1 cellular context compared by ENCODE assay signal in genomic region chr18:21450913-21451312, GRCh38.
TF ChIP-seq lines count a peak whose summit lies in the region.

No MANE protein-coding gene starts in this region.

TF ChIP-seq in WTC11, 78 proteins besides CTCF, POLR2A, EP300 and RAD21 (continued from another document):
- no peak for TF ChIP-seq AFF4 (CRISPR knock-in tag; IDR thresholded peaks at IDR 0.05; ENCODE audit: borderline replicate concordance)
- TF ChIP-seq ZNF425 (CRISPR knock-in tag; conservative IDR thresholded peaks at IDR 0.05): no peak
- TF ChIP-seq ATF2 (CRISPR knock-in tag; IDR thresholded peaks at IDR 0.05; ENCODE audit: borderline replicate concordance, low read depth): no peak
- TF ChIP-seq ZNF317 (CRISPR knock-in tag; IDR thresholded peaks at IDR 0.05; ENCODE audit: borderline replicate concordance, low read depth): no peak
- TF ChIP-seq ZNF396 (CRISPR knock-in tag; IDR thresholded peaks at IDR 0.05; ENCODE audit: borderline replicate concordance): no peak
- no peak for TF ChIP-seq EMX1 (CRISPR knock-in tag; IDR thresholded peaks at IDR 0.05)
- no peak for TF ChIP-seq ZNF281 (CRISPR knock-in tag; IDR thresholded peaks at IDR 0.05)
- no peak for TF ChIP-seq ZBTB21 (CRISPR knock-in tag; IDR thresholded peaks at IDR 0.05; ENCODE audit: borderline replicate concordance)
- TF ChIP-seq ARID4B (CRISPR knock-in tag; IDR thresholded peaks at IDR 0.05; ENCODE audit: borderline replicate concordance): no peak
- no peak for TF ChIP-seq OVOL2 (CRISPR knock-in tag; IDR thresholded peaks at IDR 0.05; ENCODE audit: borderline replicate concordance)
